In genomic region chrX:123339201-123339905, GRCh38 we compare ENCODE assay signal across 15 cellular contexts.
A peak's percentile ranks its signal among the peaks of the same experiment; 100 is the strongest.
DNase-seq lines count a peak whose midpoint lies in the region; ATAC-seq, FAIRE-seq and TF ChIP-seq lines count a peak whose summit lies in the region.
"Had no signal": no experiment of that assay in that cellular context is flagged by ENCODE, and none has a peak within 500 bp of the region (broad histone marks: within the 10 kb centered on the region; RNA-seq: fewer than 3 reads in every experiment).

No MANE protein-coding gene starts in this region.

- TF ChIP-seq CTCF in epithelial cell of esophagus (IDR thresholded peaks at IDR 0.05; ENCODE audit: insufficient read depth, low read depth, low read length, missing control alignments), result no peak
- no peak for TF ChIP-seq CTCF in kidney (IDR thresholded peaks at IDR 0.05; ENCODE audit: borderline replicate concordance, extremely low read depth, insufficient read depth)
- TF ChIP-seq CTCF in GM13977 (IDR thresholded peaks at IDR 0.05; ENCODE audit: extremely low read depth, insufficient read depth, missing control alignments), result no peak

- no peak for FAIRE-seq in kidney (lab: Jason Lieb, UNC)

- H3K9ac ChIP-seq in kidney (ENCODE audit: low read length in 2 of 2), result no peak overlapping the region

- H3K4me1 ChIP-seq in kidney (ENCODE audit: control insufficient read depth in 1 of 2, insufficient read depth in 1 of 2, low read depth in 1 of 2, low read length in 2 of 2), result no peaks in the 10 kb centered on the region
- H3K4me1 ChIP-seq: esophagus muscularis mucosa, sigmoid colon, upper lobe of left lung had no signal

- H3K36me3 ChIP-seq in kidney (ENCODE audit: control insufficient read depth in 1 of 2, insufficient read depth in 2 of 2, low read length in 2 of 2), result no peaks in the 10 kb centered on the region
- H3K36me3 ChIP-seq: esophagus muscularis mucosa, sigmoid colon, upper lobe of left lung had no signal

- peak; percentile 60 for DNase-seq in AG08395 (ENCODE audit: low spot score)
- peak; percentile 69 for DNase-seq in epithelial cell of esophagus (ENCODE audit: low read depth)
- no peak for DNase-seq in kidney
- no peak for DNase-seq in NCI-H226
- DNase-seq in GM13977 (ENCODE audit: low spot score), result no peak
- DNase-seq in SKM-1 (lab: John Stamatoyannopoulos, UW; ENCODE audit: unreplicated experiment), result no peak
- DNase-seq: activated CD4-positive, alpha-beta T cell treated with anti-CD3 and anti-CD28 coated beads for 48 hours; activated naive CD4-positive, alpha-beta T cell; cerebellar nuclear complex; DND-41; sigmoid colon had no signal

- intact Hi-C loops in kidney (cut with DNase I), result no loop called here

- no peak overlapping the region for H3K27ac ChIP-seq in kidney (ENCODE audit: low read depth in 2 of 2, low read length in 2 of 2)
- H3K27ac ChIP-seq: esophagus muscularis mucosa, sigmoid colon, upper lobe of left lung had no signal

- ATAC-seq in GM19035 (IDR thresholded peaks at IDR 0.05; ENCODE audit: unreplicated experiment) (peak; percentile 78), HG03280 (IDR thresholded peaks at IDR 0.05; ENCODE audit: unreplicated experiment) (peak; percentile 67)

- H3K4me3 ChIP-seq in epithelial cell of esophagus (ENCODE audit: low read length), result no peak overlapping the region
- no peak overlapping the region for H3K4me3 ChIP-seq in kidney (ENCODE audit: low read length in 2 of 2)
- H3K4me3 ChIP-seq: esophagus muscularis mucosa, sigmoid colon, upper lobe of left lung had no signal

- H3K9me3 ChIP-seq in kidney (ENCODE audit: control insufficient read depth in 1 of 2, low read length in 2 of 2), result no peaks in the 10 kb centered on the region
- H3K9me3 ChIP-seq: esophagus muscularis mucosa, sigmoid colon, upper lobe of left lung had no signal

- in situ Hi-C loops in GM13977 (cut with MboI; ENCODE audit: low pct_unique_long_range_greater_than_20kb, low sequenced_read_pairs, unreplicated experiment), result no loop called here

Comparison
In these comparisons a context has a peak if more than half of its experiments do, and no peak if none do; other contexts are left out.
1. DNase-seq: peak in AG08395 (single experiment) and epithelial cell of esophagus (single experiment); none in kidney (single experiment), NCI-H226 (single experiment), GM13977 (single experiment) and SKM-1 (single experiment).